Comparison of ENCODE assay signal across 27 cellular contexts in the genomic region with DNA sequence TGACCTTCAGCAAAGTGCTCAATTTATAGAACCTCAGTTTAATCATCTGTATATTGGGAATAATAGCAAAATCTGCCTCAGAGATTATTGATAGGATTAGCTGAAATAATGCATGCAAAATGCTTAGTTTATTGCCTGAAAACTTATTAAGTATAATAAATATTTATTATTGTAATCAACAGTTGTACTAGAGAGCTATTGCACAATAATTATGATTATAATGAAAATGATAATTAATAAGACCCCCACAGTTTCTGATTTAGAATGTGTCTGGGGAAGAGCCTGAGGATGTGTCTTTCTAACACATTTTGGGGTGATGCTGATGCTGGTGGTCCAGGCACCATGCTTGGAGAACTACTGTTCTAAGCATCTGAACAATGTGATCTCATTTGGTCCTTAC.
"Had no signal": no experiment of that assay in that cellular context is flagged by ENCODE, and none has a peak within 500 bp of the region (broad histone marks: within the 10 kb centered on the region; RNA-seq: fewer than 3 reads in every experiment).

No MANE protein-coding gene starts in this region.

- ATAC-seq: stimulated activated effector memory CD8-positive, alpha-beta T cell treated with anti-CD3 and anti-CD28 coated beads, Interleukin-12 subunit alpha, Interleukin-12 subunit beta, amount 100 ng/mL, for 72 hours; stimulated activated memory B cell treated with anti-CD40 and anti-IgM and Interleukin-4, amounts not matched to agents 10 μg/mL and 1 μg/mL and 100 μg/mL, for 72 hours; stimulated activated naive B cell treated with anti-CD40 and anti-IgM and Interleukin-4, amounts not matched to agents 10 μg/mL and 1 μg/mL and 100 μg/mL, for 72 hours; stimulated activated naive CD8-positive, alpha-beta T cell treated with anti-CD3 and anti-CD28 coated beads, Interleukin-15, amount 100 ng/mL, for 72 hours; stimulated activated naive CD8-positive, alpha-beta T cell treated with anti-CD3 and anti-CD28 coated beads, Interleukin-15, Interleukin-2, amounts not matched to agents 100 U/mL and 50 U/mL, for 24 hours; upper lobe of right lung had no signal

- DNase-seq: stimulated activated CD4-positive, alpha-beta T cell treated with anti-CD3 and anti-CD28 coated beads, Interleukin-2, amount 100 ng/mL, for 48 hours; stimulated activated CD4-positive, alpha-beta T cell treated with anti-CD3 and anti-CD28 coated beads, Interleukin-4, amount 100 ng/mL, for 1 hour; stimulated activated CD4-positive, alpha-beta T cell treated with anti-CD3 and anti-CD28 coated beads, Interleukin-4, amount 100 ng/mL, for 24 hours; stimulated activated CD4-positive, alpha-beta T cell treated with anti-CD3 and anti-CD28 coated beads, Interleukin-4, amount 100 ng/mL, for 4 hours; stimulated activated CD8-positive, alpha-beta memory T cell treated with anti-CD3 and anti-CD28 coated beads, Interleukin-4, amount 100 ng/mL, for 48 hours; stimulated activated naive B cell treated with anti-CD40 and anti-IgM and Interleukin-4, amounts not matched to agents 10 μg/mL and 1 μg/mL and 100 μg/mL, for 72 hours; stimulated activated naive CD4-positive, alpha-beta T cell; stimulated activated naive CD4-positive, alpha-beta T cell treated with Interleukin-2 at 50 U/mL for 16 hours; stimulated activated naive CD8-positive, alpha-beta T cell treated with anti-CD3 and anti-CD28 coated beads, Interleukin-15, amount 100 ng/mL, for 72 hours; stimulated activated naive CD8-positive, alpha-beta T cell treated with anti-CD3 and anti-CD28 coated beads, Interleukin-15, Interleukin-2, amounts not matched to agents 100 U/mL and 50 U/mL, for 24 hours; stomach; substantia nigra; testis; thyroid gland; tibial artery; transverse colon; trophoblast cell; upper lobe of left lung; upper lobe of right lung; uterus had no signal

- FAIRE-seq: urothelium cell line had no signal

- H3K27me3 ChIP-seq: stomach, testis, thyroid gland, tibial artery, tibial nerve, transverse colon, upper lobe of left lung, upper lobe of right lung, uterus, vagina had no signal

- H3K36me3 ChIP-seq: stomach, suprapubic skin, thoracic aorta, thyroid gland, tibial artery, tibial nerve, transverse colon, upper lobe of left lung, upper lobe of right lung, uterus, vagina had no signal

- H3K27ac ChIP-seq: stomach, suprapubic skin, testis, thoracic aorta, thyroid gland, tibial artery, tibial nerve, transverse colon, upper lobe of left lung, upper lobe of right lung, uterus, vagina had no signal

- H3K9me3 ChIP-seq: suprapubic skin, testis, thoracic aorta, thyroid gland, tibial artery, transverse colon, upper lobe of left lung, upper lobe of right lung, uterus, vagina had no signal

- H3K4me1 ChIP-seq: stomach, suprapubic skin, testis, thyroid gland, tibial artery, tibial nerve, transverse colon, upper lobe of left lung, upper lobe of right lung, uterus, vagina had no signal

- H3K4me3 ChIP-seq: stomach, suprapubic skin, testis, thoracic aorta, thyroid gland, tibial artery, tibial nerve, transverse colon, upper lobe of left lung, upper lobe of right lung, uterus, vagina had no signal
